13 cellular contexts compared by ENCODE assay signal in the genomic region with DNA sequence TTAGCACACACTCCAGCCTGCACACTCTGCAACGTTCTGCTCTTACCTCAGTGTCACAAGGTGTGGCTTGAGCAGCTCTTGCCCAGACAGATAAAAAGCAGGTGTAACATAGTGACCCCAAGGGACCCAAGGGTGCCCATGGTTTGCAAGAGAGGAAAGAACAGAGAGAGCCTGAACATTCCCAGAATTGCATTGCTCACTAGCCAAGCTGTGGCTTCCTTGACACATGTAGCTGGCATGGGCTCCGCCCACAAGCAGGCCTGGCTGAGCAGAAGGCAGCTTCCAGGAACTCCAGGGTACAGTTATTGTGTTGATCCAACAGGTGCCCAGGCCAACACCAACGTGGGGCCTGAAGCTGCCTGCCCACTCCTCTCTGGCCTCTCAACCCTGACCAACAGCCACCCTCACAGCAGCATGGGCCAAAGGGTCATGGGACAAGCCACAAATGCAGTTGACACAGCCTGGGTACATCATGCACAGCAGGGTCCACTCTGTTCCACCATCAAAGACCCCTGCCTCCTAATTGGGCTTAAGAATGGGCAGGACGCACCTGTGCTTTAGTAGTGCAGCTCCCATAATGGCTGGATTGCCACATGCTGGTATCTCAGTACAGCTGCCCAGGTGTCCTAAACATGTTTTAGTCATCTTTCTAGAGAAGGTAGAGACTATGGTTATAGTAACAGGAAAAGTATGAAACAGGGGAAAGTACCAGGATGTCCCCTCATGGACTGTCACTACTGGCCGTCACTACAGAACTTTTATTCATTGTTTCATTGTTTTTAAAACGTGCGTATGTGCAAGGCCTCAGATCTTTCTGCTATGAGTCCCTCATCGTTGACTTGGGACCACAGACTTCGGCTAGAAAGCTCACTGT.
DNase-seq lines count a peak whose midpoint lies in the region; ATAC-seq lines count a peak whose summit lies in the region.
"Had no signal": no experiment of that assay in that cellular context is flagged by ENCODE, and none has a peak within 500 bp of the region (broad histone marks: within the 10 kb centered on the region; RNA-seq: fewer than 3 reads in every experiment).

No MANE protein-coding gene starts in this region.

- peak; percentile 9 for DNase-seq in DMS153 (lab: John Stamatoyannopoulos, UW)
- DNase-seq in DMS153 treated with DMSO at 0.1 percent for 48 hours (lab: John Stamatoyannopoulos, UW; ENCODE audit: unreplicated experiment): no peak
- peak; percentile 20 for DNase-seq in SW480 (ENCODE audit: low spot score)
- DNase-seq in iPS-NIHi11 (ENCODE audit: low spot score): peak; percentile 39
- peak; percentile 5 for DNase-seq in stromal cell of bone marrow (ENCODE audit: low read depth)
- DNase-seq in KBM-7: no peak
- DNase-seq in NCI-H345 (lab: John Stamatoyannopoulos, UW): no peak
- DNase-seq: activated CD4-positive, alpha-beta memory T cell treated with anti-CD3 and anti-CD28 coated beads for 36 hours; activated naive CD8-positive, alpha-beta T cell treated with anti-CD3 and anti-CD28 coated beads for 36 hours; effector memory CD8-positive, alpha-beta T cell; GF-D8; occipital lobe had no signal

- in situ Hi-C loops in KBM-7 (cut with MboI; ENCODE audit: low pct_unique_long_range_greater_than_20kb, low sequenced_read_pairs): no loop called here

- no peak for ATAC-seq in GM19035 (IDR thresholded peaks at IDR 0.05; ENCODE audit: unreplicated experiment)
- ATAC-seq: effector memory CD8-positive, alpha-beta T cell had no signal

Comparison
In these comparisons a context has a peak if more than half of its experiments do, and no peak if none do; other contexts are left out.
1. DNase-seq: peak in DMS153 (single experiment), SW480 (single experiment), iPS-NIHi11 (single experiment) and stromal cell of bone marrow (single experiment); none in DMS153 treated with DMSO at 0.1 percent for 48 hours (single experiment), KBM-7 (single experiment) and NCI-H345 (single experiment).